ENCODE assay signal across 29 cellular contexts in genomic region chr5:169867347-169867746, GRCh38.
"Had no signal": no experiment of that assay in that cellular context is flagged by ENCODE, and none has a peak within 500 bp of the region (broad histone marks: within the 10 kb centered on the region; RNA-seq: fewer than 3 reads in every experiment).

No MANE protein-coding gene starts in this region.

- H3K27me3 Mint-ChIP-seq: stimulated activated memory B cell treated with anti-CD40 and anti-IgM and Interleukin-4, amounts not matched to agents 10 μg/mL and 1 μg/mL and 100 μg/mL, for 72 hours; stimulated activated naive CD8-positive, alpha-beta T cell treated with anti-CD3 and anti-CD28 coated beads, Interleukin-15, amount 100 ng/mL, for 72 hours had no signal

- ATAC-seq: natural killer cell; psoas muscle; right cardiac atrium; right lobe of liver; stimulated activated memory B cell treated with anti-CD40 and anti-IgM and Interleukin-4, amounts not matched to agents 10 μg/mL and 1 μg/mL and 100 μg/mL, for 72 hours; stimulated activated naive CD8-positive, alpha-beta T cell treated with anti-CD3 and anti-CD28 coated beads, Interleukin-15, amount 100 ng/mL, for 72 hours; stimulated activated naive CD8-positive, alpha-beta T cell treated with anti-CD3 and anti-CD28 coated beads, Interleukin-15, Interleukin-2, amounts not matched to agents 100 U/mL and 50 U/mL, for 24 hours; upper lobe of right lung had no signal

- H2AFZ ChIP-seq: neural progenitor cell, parathyroid adenoma had no signal

- H3K9ac ChIP-seq: neural progenitor cell, parathyroid adenoma had no signal

- H3K9me3 Mint-ChIP-seq: natural killer cell; nephron; neural progenitor cell; stimulated activated memory B cell treated with anti-CD40 and anti-IgM and Interleukin-4, amounts not matched to agents 10 μg/mL and 1 μg/mL and 100 μg/mL, for 72 hours; stimulated activated naive CD8-positive, alpha-beta T cell treated with anti-CD3 and anti-CD28 coated beads, Interleukin-15, amount 100 ng/mL, for 72 hours; type B pancreatic cell had no signal

- H3K36me3 Mint-ChIP-seq: natural killer cell, neural progenitor cell, type B pancreatic cell had no signal

- H3K4me1 ChIP-seq: parathyroid adenoma, psoas muscle, right lobe of liver, sigmoid colon, suprapubic skin, testis, tibial artery, transverse colon, upper lobe of right lung, uterus had no signal

- H3K9me3 ChIP-seq: ovary, psoas muscle, right lobe of liver, sigmoid colon, suprapubic skin, testis, tibial artery, transverse colon, upper lobe of right lung, uterus had no signal

- DNase-seq: natural killer cell; occipital lobe; ovary; posterior cingulate gyrus; psoas muscle; right cardiac atrium; right lobe of liver; sigmoid colon; small intestine; stimulated activated CD4-positive, alpha-beta T cell treated with anti-CD3 and anti-CD28 coated beads, Interleukin-1b, Interleukin-23, amount 100 ng/mL, for 48 hours; stimulated activated CD4-positive, alpha-beta T cell treated with anti-CD3 and anti-CD28 coated beads, Interleukin-4, amount 100 ng/mL, for 1 hour; stimulated activated CD4-positive, alpha-beta T cell treated with anti-CD3 and anti-CD28 coated beads, Interleukin-4, amount 100 ng/mL, for 4 hours; stimulated activated CD8-positive, alpha-beta memory T cell treated with anti-CD3 and anti-CD28 coated beads, Interleukin-4, amount 100 ng/mL, for 48 hours; stimulated activated naive CD4-positive, alpha-beta T cell; stimulated activated naive CD8-positive, alpha-beta T cell treated with anti-CD3 and anti-CD28 coated beads, Interleukin-15, amount 100 ng/mL, for 72 hours; stimulated activated naive CD8-positive, alpha-beta T cell treated with anti-CD3 and anti-CD28 coated beads, Interleukin-15, Interleukin-2, amounts not matched to agents 100 U/mL and 50 U/mL, for 24 hours; substantia nigra; testis; tibial artery; transverse colon; upper lobe of right lung; uterus had no signal

- H3K27me3 ChIP-seq: neural progenitor cell, ovary, right lobe of liver, sigmoid colon, suprapubic skin, testis, tibial artery, transverse colon, upper lobe of right lung, uterus had no signal

- H3K4me2 ChIP-seq: neural progenitor cell had no signal

- H3K27ac ChIP-seq: neural progenitor cell, ovary, parathyroid adenoma, psoas muscle, right lobe of liver, sigmoid colon, suprapubic skin, testis, tibial artery, transverse colon, upper lobe of right lung, uterus had no signal

- H3K27ac Mint-ChIP-seq: nephron; neural progenitor cell; progenitor cell of endocrine pancreas; stimulated activated memory B cell treated with anti-CD40 and anti-IgM and Interleukin-4, amounts not matched to agents 10 μg/mL and 1 μg/mL and 100 μg/mL, for 72 hours; type B pancreatic cell had no signal

- H3K79me2 ChIP-seq: parathyroid adenoma had no signal

- H3K4me3 Mint-ChIP-seq: natural killer cell; nephron; neural progenitor cell; stimulated activated memory B cell treated with anti-CD40 and anti-IgM and Interleukin-4, amounts not matched to agents 10 μg/mL and 1 μg/mL and 100 μg/mL, for 72 hours; stimulated activated naive CD8-positive, alpha-beta T cell treated with anti-CD3 and anti-CD28 coated beads, Interleukin-15, amount 100 ng/mL, for 72 hours; type B pancreatic cell had no signal
